In genomic region chr1:41918450-41919043, GRCh38 we compare ENCODE assay signal across 8 cellular contexts.
DNase-seq lines count a peak whose midpoint lies in the region; ATAC-seq lines count a peak whose summit lies in the region.

HIVEP3 (minus strand) TSS chr1:41918922.

- H3K4me1 ChIP-seq in iPS-18a (ENCODE audit: control insufficient read depth, low read depth, low read length) = peaks cover 20% of the 10 kb centered on the region

- peaks cover 47% of the 10 kb centered on the region for H3K27me3 ChIP-seq in iPS-18a (ENCODE audit: control insufficient read depth, insufficient read depth, low read length)

- H3K27ac ChIP-seq in iPS-18a (ENCODE audit: low read length) = no peak within 1 kb of the TSS

- no peaks in the 10 kb centered on the region for H3K9me3 ChIP-seq in iPS-18a (ENCODE audit: control insufficient read depth, low read depth, low read length)

- no peak for ATAC-seq in HG03025 (IDR thresholded peaks at IDR 0.05; ENCODE audit: low FRiP score, unreplicated experiment)
- no peak for ATAC-seq in GM18909 (IDR thresholded peaks at IDR 0.05; ENCODE audit: poor library complexity, unreplicated experiment)

- H3K9ac ChIP-seq in iPS-18a (ENCODE audit: low read length) = no peak within 1 kb of the TSS

- peak within 1 kb of the TSS; percentile 53 for H3K4me3 ChIP-seq in iPS-18a (ENCODE audit: low read length)
- peak within 1 kb of the TSS; percentile 52 for H3K4me3 ChIP-seq in skeletal muscle cell (ENCODE audit: low read depth, low read length)

- DNase-seq in NCI-H2196 (lab: John Stamatoyannopoulos, UW; ENCODE audit: unreplicated experiment) = peak; percentile 34
- no peak for DNase-seq in NCI-H2196 treated with DMSO at 0.1 percent for 48 hours (lab: John Stamatoyannopoulos, UW; ENCODE audit: unreplicated experiment)
- peak; percentile 71 for DNase-seq in NCI-H345 (lab: John Stamatoyannopoulos, UW)
- DNase-seq in astrocyte of the hippocampus (ENCODE audit: low read depth, low spot score) = peak; percentile 59
- DNase-seq in skeletal muscle cell (ENCODE audit: low read depth) = no peak

- H3K36me3 ChIP-seq in iPS-18a (ENCODE audit: control insufficient read depth, low read depth, low read length) = no peaks in the 10 kb centered on the region

Comparison
In these comparisons a context has a peak if more than half of its experiments do, and no peak if none do; other contexts are left out.
1. DNase-seq: peak in NCI-H2196 (single experiment), NCI-H345 (single experiment) and astrocyte of the hippocampus (single experiment); none in NCI-H2196 treated with DMSO at 0.1 percent for 48 hours (single experiment) and skeletal muscle cell (single experiment).